ENCODE assay signal across 1 cellular context in genomic region chr1:167722152-167722869, GRCh38.
TF ChIP-seq lines count a peak whose summit lies in the region.

No MANE protein-coding gene starts in this region.

TF ChIP-seq in K562, 482 proteins besides CTCF, POLR2A, EP300 and RAD21 (continued from another document and continues in another):
- TF ChIP-seq PREB (CRISPR knock-in tag; IDR thresholded peaks at IDR 0.05) (0 out of 2 replicates have a peak, but pooled peaks have one; percentile 59), TRIM24 (IDR thresholded peaks at IDR 0.05) (no peak), ZNF384 (IDR thresholded peaks at IDR 0.05; ENCODE audit: low read depth, low read length) (no peak), ATF6 (CRISPR knock-in tag; IDR thresholded peaks at IDR 0.05) (no peak), RREB1 (CRISPR knock-in tag; IDR thresholded peaks at IDR 0.05) (no peak), FOXJ2 (tag; IDR thresholded peaks at IDR 0.05) (no peak), C11orf30 (IDR thresholded peaks at IDR 0.05; ENCODE audit: low read depth) (no peak), MNT (conservative IDR thresholded peaks at IDR 0.05) (peak; percentile 44 to 79; a peak in 2 of 4 replicates), GTF2E2 (tag; IDR thresholded peaks at IDR 0.05) (no peak), U2AF1 (optimal IDR thresholded peaks at IDR 0.05; ENCODE audit: low read depth, low read length) (peak; percentile 71), MECOM (CRISPR knock-in tag; IDR thresholded peaks at IDR 0.05) (no peak), ZNF589 (CRISPR knock-in tag; IDR thresholded peaks at IDR 0.05; ENCODE audit: low read depth) (no peak), RCOR1 (IDR thresholded peaks at IDR 0.05; ENCODE audit: borderline replicate concordance in 1 of 2, low read depth in 2 of 2, low read length in 2 of 2) (no peak), ZNF561 (CRISPR knock-in tag; conservative IDR thresholded peaks at IDR 0.05) (no peak), NCOR1 (IDR thresholded peaks at IDR 0.05) (no peak), SFPQ (IDR thresholded peaks at IDR 0.05; ENCODE audit: low read depth, low read length) (no peak), ZFP1 (CRISPR knock-in tag; IDR thresholded peaks at IDR 0.05) (no peak), DDX20 (tag; IDR thresholded peaks at IDR 0.05; ENCODE audit: low read depth) (no peak), PRMT5 (CRISPR knock-in tag; IDR thresholded peaks at IDR 0.05) (no peak), NONO (IDR thresholded peaks at IDR 0.05; ENCODE audit: low read depth in 2 of 2, low read length in 1 of 2) (0 out of 4 replicates have a peak, but pooled peaks of 1 of the 2 experiments have one; percentile 13), ZBTB40 (IDR thresholded peaks at IDR 0.05) (peak; percentile 62), ZBTB40 (CRISPR knock-in tag; IDR thresholded peaks at IDR 0.05) (no peak)
- TF ChIP-seq, protein P1, sequence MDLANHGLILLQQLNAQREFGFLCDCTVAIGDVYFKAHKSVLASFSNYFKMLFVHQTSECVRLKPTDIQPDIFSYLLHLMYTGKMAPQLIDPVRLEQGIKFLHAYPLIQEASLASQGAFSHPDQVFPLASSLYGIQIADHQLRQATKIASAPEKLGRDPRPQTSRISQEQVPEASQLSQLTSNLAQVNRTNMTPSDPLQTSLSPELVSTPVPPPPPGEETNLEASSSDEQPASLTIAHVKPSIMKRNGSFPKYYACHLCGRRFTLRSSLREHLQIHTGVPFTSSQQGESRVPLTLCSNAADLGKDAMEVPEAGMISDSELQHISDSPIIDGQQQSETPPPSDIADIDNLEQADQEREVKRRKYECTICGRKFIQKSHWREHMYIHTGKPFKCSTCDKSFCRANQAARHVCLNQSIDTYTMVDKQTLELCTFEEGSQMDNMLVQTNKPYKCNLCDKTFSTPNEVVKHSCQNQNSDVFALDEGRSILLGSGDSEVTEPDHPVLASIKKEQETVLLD (IDR thresholded peaks at IDR 0.05): 0 out of 2 replicates have a peak, but pooled peaks have one; percentile 16
- TF ChIP-seq, protein P2, sequence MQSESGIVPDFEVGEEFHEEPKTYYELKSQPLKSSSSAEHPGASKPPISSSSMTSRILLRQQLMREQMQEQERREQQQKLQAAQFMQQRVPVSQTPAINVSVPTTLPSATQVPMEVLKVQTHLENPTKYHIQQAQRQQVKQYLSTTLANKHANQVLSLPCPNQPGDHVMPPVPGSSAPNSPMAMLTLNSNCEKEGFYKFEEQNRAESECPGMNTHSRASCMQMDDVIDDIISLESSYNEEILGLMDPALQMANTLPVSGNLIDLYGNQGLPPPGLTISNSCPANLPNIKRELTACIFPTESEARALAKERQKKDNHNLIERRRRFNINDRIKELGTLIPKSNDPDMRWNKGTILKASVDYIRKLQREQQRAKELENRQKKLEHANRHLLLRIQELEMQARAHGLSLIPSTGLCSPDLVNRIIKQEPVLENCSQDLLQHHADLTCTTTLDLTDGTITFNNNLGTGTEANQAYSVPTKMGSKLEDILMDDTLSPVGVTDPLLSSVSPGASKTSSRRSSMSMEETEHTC (IDR thresholded peaks at IDR 0.05): no peak
- TF ChIP-seq, protein P3, sequence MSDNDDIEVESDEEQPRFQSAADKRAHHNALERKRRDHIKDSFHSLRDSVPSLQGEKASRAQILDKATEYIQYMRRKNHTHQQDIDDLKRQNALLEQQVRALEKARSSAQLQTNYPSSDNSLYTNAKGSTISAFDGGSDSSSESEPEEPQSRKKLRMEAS (CRISPR knock-in tag; IDR thresholded peaks at IDR 0.05): peak; percentile 51; the same call in 1 of the 2 replicates
- TF ChIP-seq, protein P4, sequence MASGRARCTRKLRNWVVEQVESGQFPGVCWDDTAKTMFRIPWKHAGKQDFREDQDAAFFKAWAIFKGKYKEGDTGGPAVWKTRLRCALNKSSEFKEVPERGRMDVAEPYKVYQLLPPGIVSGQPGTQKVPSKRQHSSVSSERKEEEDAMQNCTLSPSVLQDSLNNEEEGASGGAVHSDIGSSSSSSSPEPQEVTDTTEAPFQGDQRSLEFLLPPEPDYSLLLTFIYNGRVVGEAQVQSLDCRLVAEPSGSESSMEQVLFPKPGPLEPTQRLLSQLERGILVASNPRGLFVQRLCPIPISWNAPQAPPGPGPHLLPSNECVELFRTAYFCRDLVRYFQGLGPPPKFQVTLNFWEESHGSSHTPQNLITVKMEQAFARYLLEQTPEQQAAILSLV (tag; IDR thresholded peaks at IDR 0.05): no peak
